Comparison of ENCODE assay signal across 10 cellular contexts in the genomic region with DNA sequence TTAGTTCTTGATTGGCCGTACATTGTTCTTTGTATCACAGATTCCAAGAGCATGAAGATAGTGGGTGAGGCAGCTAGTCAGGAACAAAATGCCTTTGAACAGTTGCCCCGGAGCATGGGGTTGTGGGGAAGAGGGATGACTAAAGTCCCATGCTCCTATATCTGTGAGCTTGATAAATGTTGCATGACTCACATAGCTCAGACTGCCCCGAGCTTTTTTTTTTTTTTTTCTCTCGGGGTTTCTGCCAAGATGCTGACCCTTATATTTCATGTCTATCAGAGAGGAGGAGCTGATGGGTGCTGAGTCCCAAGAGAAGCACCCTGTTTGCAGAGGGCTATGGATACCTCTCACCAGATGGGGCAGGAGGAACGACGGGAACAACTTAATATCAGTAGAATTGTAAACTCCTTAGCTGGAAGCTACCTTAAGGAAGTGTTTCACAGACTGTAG. TPM values are rescaled to one million over a fixed set of nuclear protein-coding genes. Genes with fewer than 3 reads are reported as not detected.
DNase-seq lines count a peak whose midpoint lies in the region; TF ChIP-seq lines count a peak whose summit lies in the region.
"Had no signal": no experiment of that assay in that cellular context is flagged by ENCODE, and none has a peak within 500 bp of the region (broad histone marks: within the 10 kb centered on the region; RNA-seq: fewer than 3 reads in every experiment).

No MANE protein-coding gene starts in this region.

- no peaks in the 10 kb centered on the region for H3K27me3 ChIP-seq in adrenal gland
- no peaks in the 10 kb centered on the region for H3K27me3 ChIP-seq in tibial nerve

- H3K36me3 ChIP-seq in adrenal gland (replicated peaks in 1 of 2) = no peaks in the 10 kb centered on the region
- H3K36me3 ChIP-seq in tibial nerve = no peaks in the 10 kb centered on the region

- H3K4me3 ChIP-seq in adrenal gland = no peak overlapping the region
- no peak overlapping the region for H3K4me3 ChIP-seq in tibial nerve

- peak in 1 of 2 donors; percentile 30 for TF ChIP-seq EP300 in tibial nerve (IDR thresholded peaks at IDR 0.05)

- 18 to 26% (median 23%) methylated on average over 6 of the region's 6 CpGs for WGBS in adrenal gland, 4 donors
- 24 to 25% methylated on average over 6 of the region's 6 CpGs for WGBS in tibial nerve, 2 donors

- TF ChIP-seq POLR2A in adrenal gland (IDR thresholded peaks at IDR 0.05) (peak in 1 of 2 donors; percentile 70), tibial nerve (IDR thresholded peaks at IDR 0.05) (no peak)

- peaks cover 12 to 16% of the 10 kb centered on the region in 2 donors for H3K4me1 ChIP-seq in adrenal gland (replicated peaks in 1 of 2)
- H3K4me1 ChIP-seq in tibial nerve = peaks cover 0 to 8% (median 3%) of the 10 kb centered on the region in 4 donors

- H3K27ac ChIP-seq in adrenal gland = peak overlapping the region in 4 of 5 donors; percentile 61 to 84 (median 78)
- peak overlapping the region in 3 of 4 donors; percentile 37 to 84 (median 69) for H3K27ac ChIP-seq in tibial nerve
- H3K27ac ChIP-seq: 22Rv1 had no signal

- intact Hi-C loops in adrenal gland (cut with DNase I) = no loop called here

- DNase-seq in DMS53 (lab: John Stamatoyannopoulos, UW) = peak; percentile 21
- no peak for DNase-seq in DMS53 treated with DMSO at 0.1 percent for 48 hours (lab: John Stamatoyannopoulos, UW; ENCODE audit: unreplicated experiment)
- DNase-seq in adrenal gland = peak; percentile 63 to 89 (median 83)
- DNase-seq in hepatic stellate cell (ENCODE audit: low spot score) = peak; percentile 84
- no peak for DNase-seq in tibial nerve (ENCODE audit: low spot score in 2 of 2)
- no peak for DNase-seq in activated T-cell treated with anti-CD3 and anti-CD28 coated beads, Interleukin-2, amount 50 U/mL, for 48 hours
- no peak for DNase-seq in iPS-NIHi7 (ENCODE audit: extremely low spot score)
- no peak for DNase-seq in OCI-M2 (lab: John Stamatoyannopoulos, UW; ENCODE audit: unreplicated experiment)
- DNase-seq: NCI-H2107 had no signal

- TF ChIP-seq CTCF in adrenal gland (IDR thresholded peaks at IDR 0.05) (no peak), tibial nerve (IDR thresholded peaks at IDR 0.05) (no peak)

- H3K9me3 ChIP-seq in adrenal gland (replicated peaks in 1 of 3) = no peaks in the 10 kb centered on the region
- no peaks in the 10 kb centered on the region for H3K9me3 ChIP-seq in tibial nerve

RNA-seq across cellular contexts. Expression of a gene that starts 40.6 kb away (rescaled TPM):
- 100 to 1,000 TPM in 3 of 8 donors, 10 to 100 TPM in 5; 30.0 to 121 (median 94.6) TPM for total RNA-seq in adrenal gland
- polyA plus RNA-seq in adrenal gland = 10 to 100 TPM; 47.3 to 82.0 (median 78.6) TPM
- 100 to 1,000 TPM; 106 to 164 (median 152) TPM for total RNA-seq in tibial nerve

Comparison
In these comparisons a context has a peak if more than half of its experiments do, and no peak if none do; other contexts are left out.
1. DNase-seq: peak in DMS53 (single experiment), adrenal gland (7 of 7) and hepatic stellate cell (single experiment); none in DMS53 treated with DMSO at 0.1 percent for 48 hours (single experiment), tibial nerve (0 of 2), activated T-cell treated with anti-CD3 and anti-CD28 coated beads, Interleukin-2, amount 50 U/mL, for 48 hours (0 of 2), iPS-NIHi7 (single experiment) and OCI-M2 (single experiment).